Comparison of ENCODE assay signal across 23 cellular contexts in the genomic region with DNA sequence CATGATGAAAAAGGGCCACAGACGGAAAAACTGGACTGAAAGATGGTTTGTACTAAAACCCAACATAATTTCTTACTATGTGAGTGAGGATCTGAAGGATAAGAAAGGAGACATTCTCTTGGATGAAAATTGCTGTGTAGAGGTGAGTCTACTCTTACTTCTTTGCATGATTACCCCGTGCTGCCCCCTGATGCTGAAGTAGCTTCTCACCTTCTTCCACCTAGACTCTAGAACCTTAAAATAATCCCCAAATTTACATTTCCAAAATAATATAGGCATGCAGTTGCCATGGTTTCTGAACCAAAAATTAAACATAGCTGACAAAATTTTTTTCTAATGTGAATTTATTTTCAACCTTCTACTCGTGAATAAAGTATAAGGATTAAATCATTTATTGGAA.
"Had no signal": no experiment of that assay in that cellular context is flagged by ENCODE, and none has a peak within 500 bp of the region (broad histone marks: within the 10 kb centered on the region; RNA-seq: fewer than 3 reads in every experiment).

No MANE protein-coding gene starts in this region.

- H3K36me3 ChIP-seq: breast epithelium had no signal

- H3K9me3 ChIP-seq: breast epithelium had no signal

- H3K4me3 Mint-ChIP-seq: activated CD4-positive, alpha-beta T cell treated with anti-CD3 and anti-CD28 coated beads for 36 hours; activated CD8-positive, alpha-beta T cell treated with anti-CD3 and anti-CD28 coated beads for 36 hours; activated naive CD4-positive, alpha-beta T cell treated with anti-CD3 and anti-CD28 coated beads, Interleukin-2, amount 10 ng/mL, durations not matched to agents 7 days and 5 days; activated naive CD8-positive, alpha-beta T cell treated with anti-CD3 and anti-CD28 coated beads for 36 hours; activated T-cell treated with anti-CD3 and anti-CD28 coated beads, Interleukin-2, amount 50 U/mL, for 72 hours; T-cell had no signal

- H3K27ac ChIP-seq: breast epithelium, PC-9, VCaP had no signal

- H3K27ac Mint-ChIP-seq: activated CD4-positive, alpha-beta T cell treated with anti-CD3 and anti-CD28 coated beads for 36 hours; activated CD8-positive, alpha-beta T cell treated with anti-CD3 and anti-CD28 coated beads for 36 hours; activated naive CD4-positive, alpha-beta T cell treated with anti-CD3 and anti-CD28 coated beads, Interleukin-2, amount 10 ng/mL, durations not matched to agents 7 days and 5 days; activated naive CD8-positive, alpha-beta T cell treated with anti-CD3 and anti-CD28 coated beads for 36 hours; activated T-cell treated with anti-CD3 and anti-CD28 coated beads, Interleukin-2, amount 50 U/mL, for 72 hours; activated T-helper 2 cell treated with anti-CD3 and anti-CD28 coated beads, Interferon-gamma antibody, Interleukin-2, Interleukin-4, amounts not matched to agents 10 μg/mL and 5 μg/mL and 100 μg/mL, durations not matched to agents 14 hours and 24 hours and 36 hours; T-cell had no signal

- H3K4me1 ChIP-seq: breast epithelium had no signal

- H3K4me1 Mint-ChIP-seq: activated CD4-positive, alpha-beta T cell treated with anti-CD3 and anti-CD28 coated beads for 36 hours had no signal

- H3K9me3 Mint-ChIP-seq: activated CD8-positive, alpha-beta T cell treated with anti-CD3 and anti-CD28 coated beads for 36 hours; activated naive CD4-positive, alpha-beta T cell treated with anti-CD3 and anti-CD28 coated beads, Interleukin-2, amount 10 ng/mL, durations not matched to agents 7 days and 5 days; activated naive CD8-positive, alpha-beta T cell treated with anti-CD3 and anti-CD28 coated beads for 36 hours; activated T-cell treated with anti-CD3 and anti-CD28 coated beads, Interleukin-2, amount 50 U/mL, for 72 hours; activated T-helper 2 cell treated with anti-CD3 and anti-CD28 coated beads, Interferon-gamma antibody, Interleukin-2, Interleukin-4, amounts not matched to agents 10 μg/mL and 5 μg/mL and 100 μg/mL, durations not matched to agents 14 hours and 24 hours and 36 hours; T-cell had no signal

- H3K27me3 Mint-ChIP-seq: activated CD4-positive, alpha-beta T cell treated with anti-CD3 and anti-CD28 coated beads for 36 hours; activated CD8-positive, alpha-beta T cell treated with anti-CD3 and anti-CD28 coated beads for 36 hours; activated naive CD4-positive, alpha-beta T cell treated with anti-CD3 and anti-CD28 coated beads, Interleukin-2, amount 10 ng/mL, durations not matched to agents 7 days and 5 days; T-cell had no signal

- H3K4me2 ChIP-seq: PC-9 had no signal

- DNase-seq: activated CD4-positive, alpha-beta T cell treated with anti-CD3 and anti-CD28 coated beads for 36 hours; activated CD8-positive, alpha-beta memory T cell treated with anti-CD3 and anti-CD28 coated beads, Interleukin-2, amount 50 U/mL, for 4 hours; activated CD8-positive, alpha-beta T cell treated with anti-CD3 and anti-CD28 coated beads for 36 hours; activated gamma-delta T cell treated with Interleukin-2 at 50 U/mL for 16 hours; activated naive CD4-positive, alpha-beta T cell treated with anti-CD3 and anti-CD28 coated beads, Interleukin-2, amount 10 ng/mL, durations not matched to agents 7 days and 5 days; activated naive CD8-positive, alpha-beta T cell treated with anti-CD3 and anti-CD28 coated beads for 36 hours; activated T-cell treated with anti-CD3 and anti-CD28 coated beads, Interleukin-2, amount 50 U/mL, for 72 hours; aorta; MM.1S; NCI-H1105; NCI-H1436; NCI-H1694 treated with DMSO at 0.1 percent for 48 hours; NCI-H2029 treated with DMSO at 0.1 percent for 48 hours; NCI-H345; NCI-H510A treated with DMSO at 0.1 percent for 48 hours; NCI-H69; NK-92 treated with Interleukin-12 subunit alpha and Interleukin-12 subunit beta, amount 100 ng/mL, for 24 hours; PC-9; SHP77 treated with DMSO at 0.1 percent for 48 hours; T-cell had no signal

- H3K4me3 ChIP-seq: breast epithelium, PC-9 had no signal

- H2AFZ ChIP-seq: PC-9 had no signal

- H3K36me3 Mint-ChIP-seq: activated naive CD8-positive, alpha-beta T cell treated with anti-CD3 and anti-CD28 coated beads for 36 hours had no signal

- H3K27me3 ChIP-seq: breast epithelium had no signal

- ATAC-seq: activated CD4-positive, alpha-beta T cell treated with anti-CD3 and anti-CD28 coated beads for 36 hours; activated CD8-positive, alpha-beta T cell treated with anti-CD3 and anti-CD28 coated beads for 36 hours; activated T-cell treated with anti-CD3 and anti-CD28 coated beads, Interleukin-2, amount 50 U/mL, for 72 hours; T-cell had no signal
